ENCODE assay signal across 9 cellular contexts in genomic region chr11:62713343-62713742, GRCh38. TPM values are rescaled to one million over a fixed set of nuclear protein-coding genes. Genes with fewer than 3 reads are reported as not detected.
DNase-seq lines count a peak whose midpoint lies in the region; ATAC-seq, FAIRE-seq and TF ChIP-seq lines count a peak whose summit lies in the region.
"Had no signal": no experiment of that assay in that cellular context is flagged by ENCODE, and none has a peak within 500 bp of the region (broad histone marks: within the 10 kb centered on the region; RNA-seq: fewer than 3 reads in every experiment).

No MANE protein-coding gene starts in this region.

- FAIRE-seq in pancreas (lab: Jason Lieb, UNC): no peak

- intact Hi-C loops in heart right ventricle (cut with DNase I): no loop called here
- intact Hi-C loops in pancreas (cut with DNase I): no loop called here

- peaks cover 80% of the 10 kb centered on the region for H3K36me3 ChIP-seq in DND-41 (ENCODE audit: insufficient read depth, low read length)
- peaks cover 0 to 79% (median 7%) of the 10 kb centered on the region in 3 donors for H3K36me3 ChIP-seq in Peyer's patch
- H3K36me3 ChIP-seq in heart right ventricle: peaks cover 0 to 83% (median 40%) of the 10 kb centered on the region in 9 donors
- peaks cover 0 to 33% (median 27%) of the 10 kb centered on the region in 3 donors for H3K36me3 ChIP-seq in pancreas

- H3K4me1 ChIP-seq in DND-41 (ENCODE audit: insufficient read depth, low read length) (peaks cover 29% of the 10 kb centered on the region), Peyer's patch (peaks cover 0 to 50% (median 5%) of the 10 kb centered on the region in 4 donors), heart right ventricle (peaks cover 13 to 54% (median 32%) of the 10 kb centered on the region in 9 donors), pancreas (peaks cover 35 to 52% (median 43%) of the 10 kb centered on the region in 3 donors)

- no peak overlapping the region for H3K4me3 ChIP-seq in DND-41 (ENCODE audit: low read depth in 1 of 2, low read length in 2 of 2)
- H3K4me3 ChIP-seq in Peyer's patch: no peak overlapping the region
- no peak overlapping the region for H3K4me3 ChIP-seq in heart right ventricle
- H3K4me3 ChIP-seq in pancreas: no peak overlapping the region

- no peaks in the 10 kb centered on the region for H3K9me3 ChIP-seq in DND-41 (ENCODE audit: insufficient read depth, low read length, severe bottlenecking)
- H3K9me3 ChIP-seq in Peyer's patch: no peaks in the 10 kb centered on the region
- no peaks in the 10 kb centered on the region for H3K9me3 ChIP-seq in heart right ventricle
- H3K9me3 ChIP-seq in pancreas: no peaks in the 10 kb centered on the region

- H3K9ac ChIP-seq in DND-41 (ENCODE audit: low read depth, low read length): no peak overlapping the region

- no peak for DNase-seq in DND-41
- peak in 2 of 3 donors; percentile 61 to 84 for DNase-seq in Peyer's patch
- no peak for DNase-seq in heart right ventricle
- DNase-seq in pancreas: peak in 4 of 6 donors; percentile 61 to 80 (median 72)
- DNase-seq in NCI-H1105 treated with DMSO at 0.1 percent for 48 hours (lab: John Stamatoyannopoulos, UW): no peak
- DNase-seq: NCI-H187 treated with DMSO at 0.1 percent for 48 hours had no signal

- no peak overlapping the region for H2AFZ ChIP-seq in DND-41 (ENCODE audit: low read depth, low read length)

- TF ChIP-seq POLR2A in Peyer's patch (IDR thresholded peaks at IDR 0.05): no peak

- H3K4me2 ChIP-seq in DND-41 (ENCODE audit: insufficient read depth, low read length): no peak overlapping the region

- H3K27me3 ChIP-seq in DND-41 (ENCODE audit: insufficient read depth, low read length, poor library complexity) (no peaks in the 10 kb centered on the region), Peyer's patch (no peaks in the 10 kb centered on the region), heart right ventricle (no peaks in the 10 kb centered on the region), pancreas (no peaks in the 10 kb centered on the region)

- TF ChIP-seq CTCF in DND-41 (IDR thresholded peaks at IDR 0.05; ENCODE audit: borderline replicate concordance, extremely low read depth, low read length, poor library complexity, severe bottlenecking): peak; percentile 6
- TF ChIP-seq CTCF in Peyer's patch (IDR thresholded peaks at IDR 0.05): no peak
- no peak for TF ChIP-seq CTCF in heart right ventricle (IDR thresholded peaks at IDR 0.05)
- TF ChIP-seq CTCF in pancreas (IDR thresholded peaks at IDR 0.05): no peak

- peaks cover 49% of the 10 kb centered on the region for H3K79me2 ChIP-seq in DND-41 (ENCODE audit: insufficient read depth, low read length)

- no peak overlapping the region for H3K27ac ChIP-seq in DND-41 (ENCODE audit: low read length)
- peak overlapping the region in 3 of 4 donors; percentile 52 to 88 (median 67) for H3K27ac ChIP-seq in Peyer's patch
- H3K27ac ChIP-seq in heart right ventricle: peak overlapping the region in 9 of 10 donors; percentile 19 to 78 (median 64)
- peak overlapping the region; percentile 23 to 96 (median 77) for H3K27ac ChIP-seq in pancreas

- WGBS in heart right ventricle, 2 donors: 55 to 65% methylated on average over 2 of the region's 2 CpGs
- WGBS in pancreas, 2 donors: 12 to 22% methylated on average over 2 of the region's 2 CpGs

- H4K20me1 ChIP-seq in DND-41 (ENCODE audit: insufficient read depth, low read length): no peaks in the 10 kb centered on the region

- no peak for ATAC-seq in DND-41 (ENCODE audit: insufficient read depth, low read depth)
- peak in 2 of 8 donors; percentile 27 to 30 for ATAC-seq in heart right ventricle
- ATAC-seq in pancreas: peak; percentile 48 to 64 (median 60)
- no peak for ATAC-seq in HG02642 (IDR thresholded peaks at IDR 0.05; ENCODE audit: poor library complexity, unreplicated experiment)
- no peak for ATAC-seq in HG03135 (IDR thresholded peaks at IDR 0.05; ENCODE audit: unreplicated experiment)
- no peak for ATAC-seq in GM19351 (IDR thresholded peaks at IDR 0.05; ENCODE audit: unreplicated experiment)

RNA-seq across cellular contexts. Expression of gene GNG3, which starts 5.9 kb away (rescaled TPM):
- total RNA-seq in Peyer's patch: not detected
- total RNA-seq in heart right ventricle: under 1 TPM in 4 of 10 donors, not detected in 6; 0.26 to 0.34 (median 0.31) TPM
- polyA plus RNA-seq in heart right ventricle: under 1 TPM in 1 of 2 donors, not detected in 1; 0.16 TPM
- under 1 TPM in 2 of 6 donors, not detected in 4; 0.19 to 0.37 TPM for total RNA-seq in pancreas
- under 1 TPM in 1 of 2 donors, not detected in 1; 0.26 TPM for polyA plus RNA-seq in pancreas

RNA-seq across cellular contexts. Expression of gene BSCL2, which starts 6.1 kb away (rescaled TPM):
- total RNA-seq in Peyer's patch: 10 to 100 TPM; 51.5 to 71.2 (median 61.3) TPM
- 10 to 100 TPM in 9 of 10 donors, 1 to 10 TPM in 1; 8.5 to 26.8 (median 15.7) TPM for total RNA-seq in heart right ventricle
- 10 to 100 TPM; 31.4 to 83.0 TPM for polyA plus RNA-seq in heart right ventricle
- total RNA-seq in pancreas: 10 to 100 TPM; 30.3 to 58.6 (median 47.9) TPM
- 100 to 1,000 TPM in 1 of 2 donors, 10 to 100 TPM in 1; 99.2 to 151 TPM for polyA plus RNA-seq in pancreas

RNA-seq across cellular contexts. Expression of gene HNRNPUL2, which starts 13.9 kb away (rescaled TPM):
- total RNA-seq in Peyer's patch (10 to 100 TPM; 38.7 to 68.8 (median 50.3) TPM), heart right ventricle (10 to 100 TPM; 26.9 to 40.9 (median 33.4) TPM), pancreas (10 to 100 TPM; 17.5 to 26.2 (median 18.0) TPM)
- polyA plus RNA-seq in heart right ventricle (10 to 100 TPM; 21.4 to 35.3 TPM), pancreas (10 to 100 TPM; 19.1 to 25.9 TPM)

RNA-seq across cellular contexts. Expression of gene TTC9C, which starts 14.9 kb away (rescaled TPM):
- total RNA-seq in Peyer's patch (10 to 100 TPM; 16.5 to 30.5 (median 22.9) TPM), heart right ventricle (10 to 100 TPM in 9 of 10 donors, 1 to 10 TPM in 1; 9.4 to 16.2 (median 12.9) TPM), pancreas (10 to 100 TPM in 4 of 6 donors, 1 to 10 TPM in 2; 7.6 to 17.8 (median 10.5) TPM)
- polyA plus RNA-seq in heart right ventricle (10 to 100 TPM; 20.3 to 20.8 TPM), pancreas (10 to 100 TPM; 16.7 to 20.3 TPM)

RNA-seq across cellular contexts. Expression of gene LRRN4CL, which starts 24.0 kb away (rescaled TPM):
- 10 to 100 TPM in 1 of 4 donors, 1 to 10 TPM in 3; 5.4 to 11.6 (median 8.8) TPM for total RNA-seq in Peyer's patch
- 1 to 10 TPM; 2.0 to 9.5 (median 2.6) TPM for total RNA-seq in heart right ventricle
- polyA plus RNA-seq in heart right ventricle: 1 to 10 TPM; 1.9 to 2.8 TPM
- 1 to 10 TPM in 2 of 6 donors, under 1 TPM in 4; 0.16 to 1.6 (median 0.53) TPM for total RNA-seq in pancreas
- under 1 TPM; 0.23 to 0.76 TPM for polyA plus RNA-seq in pancreas

Comparison
In these comparisons a context has a peak if more than half of its experiments do, and no peak if none do; other contexts are left out.
1. ATAC-seq: peak in pancreas (4 of 4); none in DND-41 (single experiment), HG02642 (single experiment), HG03135 (single experiment) and GM19351 (single experiment).
2. DNase-seq: peak in Peyer's patch (2 of 3) and pancreas (4 of 6); none in DND-41 (single experiment), heart right ventricle (0 of 2) and NCI-H1105 treated with DMSO at 0.1 percent for 48 hours (single experiment).